Comparison of ENCODE assay signal across 20 cellular contexts in the genomic region with DNA sequence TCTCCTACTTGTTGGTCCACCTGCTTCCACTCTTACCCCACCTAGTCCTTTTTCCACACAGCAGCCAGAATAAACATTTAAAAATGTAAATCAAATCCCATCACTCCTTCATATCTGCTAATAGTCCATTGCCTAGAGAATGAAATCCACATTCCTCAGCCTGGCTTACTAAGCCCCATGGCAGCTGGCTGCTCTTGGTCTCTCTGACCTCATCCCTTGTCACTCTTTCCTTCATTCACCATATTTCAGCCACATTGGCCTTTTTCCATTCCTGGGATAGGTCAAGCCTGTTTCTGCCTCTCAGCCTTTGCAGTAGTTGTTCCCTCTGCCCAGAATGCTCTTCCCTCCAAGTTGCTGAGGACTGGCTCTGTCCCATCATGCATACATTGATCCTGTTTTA.
A peak's percentile ranks its signal among the peaks of the same experiment; 100 is the strongest.
DNase-seq lines count a peak whose midpoint lies in the region; ATAC-seq, FAIRE-seq and TF ChIP-seq lines count a peak whose summit lies in the region.
"Had no signal": no experiment of that assay in that cellular context is flagged by ENCODE, and none has a peak within 500 bp of the region (broad histone marks: within the 10 kb centered on the region; RNA-seq: fewer than 3 reads in every experiment).

No MANE protein-coding gene starts in this region.

- POLR2A ChIA-PET in naive thymus-derived CD4-positive, alpha-beta T cell (lab: Charles Lee): no interaction called here

- no peak overlapping the region for H3K4me2 ChIP-seq in mammary epithelial cell (ENCODE audit: insufficient read depth, low read depth, low read length)

- intact Hi-C loops in mammary epithelial cell (cut with micrococcal nuclease): no loop called here
- intact Hi-C loops in naive thymus-derived CD4-positive, alpha-beta T cell (cut with micrococcal nuclease): no loop called here

- FAIRE-seq in HTR-8/SVneo (lab: Jason Lieb, UNC): no peak

- no peaks in the 10 kb centered on the region for H3K27me3 ChIP-seq in mammary epithelial cell (ENCODE audit: insufficient read depth, low read length)
- no peaks in the 10 kb centered on the region for H3K27me3 ChIP-seq in naive thymus-derived CD4-positive, alpha-beta T cell (ENCODE audit: control insufficient read depth in 2 of 2, insufficient read depth in 2 of 2, low read length in 2 of 2)
- H3K27me3 ChIP-seq: testis had no signal

- in situ Hi-C loops in mammary epithelial cell (cut with MboI; ENCODE audit: low sequenced_read_pairs in 2 of 2): no loop called here

- H3K79me2 ChIP-seq in mammary epithelial cell (ENCODE audit: insufficient read depth, low read length): no peaks in the 10 kb centered on the region

- DNase-seq in AG10803 (ENCODE audit: low read depth) (peak; percentile 8), HTR-8/SVneo (ENCODE audit: insufficient read length, low spot score) (peak; percentile 8), mammary epithelial cell (peak; percentile 31), medulla oblongata (ENCODE audit: extremely low spot score) (peak; percentile 44), activated T-cell treated with anti-CD3 and anti-CD28 coated beads for 4 hours (no peak), inferior parietal cortex (ENCODE audit: extremely low spot score) (no peak)
- DNase-seq in naive thymus-derived CD4-positive, alpha-beta T cell: no peak
- DNase-seq: activated CD8-positive, alpha-beta T cell treated with anti-CD3 and anti-CD28 coated beads, Interleukin-2, amount 10 ng/mL, durations not matched to agents 7 days and 5 days; activated T-cell treated with anti-CD3 and anti-CD28 coated beads, Interleukin-2, amount 50 U/mL, for 4 hours; dermis blood vessel endothelial cell; glutamatergic neuron; NCI-H1105 treated with DMSO at 0.1 percent for 48 hours; NCI-H526 treated with DMSO at 0.1 percent for 48 hours; testis had no signal

- dilution Hi-C loops in mammary epithelial cell (cut with HindIII; ENCODE audit: low sequenced_read_pairs): loop anchor here (5.0 kb wide), 1 partner anchor 35 kb away; no protein-coding TSS in a partner anchor

- H4K20me1 ChIP-seq in mammary epithelial cell (ENCODE audit: insufficient read depth, low read length): no peaks in the 10 kb centered on the region

- no peak overlapping the region for H3K27ac ChIP-seq in mammary epithelial cell (ENCODE audit: insufficient read depth, low read depth, low read length)
- no peak overlapping the region for H3K27ac ChIP-seq in naive thymus-derived CD4-positive, alpha-beta T cell (ENCODE audit: low read depth, low read length)
- H3K27ac ChIP-seq: SJCRH30, testis had no signal

- no peak overlapping the region for H3K4me3 ChIP-seq in AG10803 (ENCODE audit: low read length)
- H3K4me3 ChIP-seq in mammary epithelial cell (replicated peaks in 1 of 3; ENCODE audit: insufficient read depth in 1 of 3, low read depth in 2 of 3, low read length in 3 of 3): no peak overlapping the region
- no peak overlapping the region for H3K4me3 ChIP-seq in naive thymus-derived CD4-positive, alpha-beta T cell (ENCODE audit: low read length)
- H3K4me3 ChIP-seq: SJCRH30, testis had no signal

- no peak for TF ChIP-seq CTCF in AG10803 (conservative IDR thresholded peaks at IDR 0.05; ENCODE audit: low read length)
- no peak for TF ChIP-seq CTCF in mammary epithelial cell (conservative IDR thresholded peaks at IDR 0.05 in 1 of 2, IDR thresholded peaks at IDR 0.05 in 1 of 2; ENCODE audit: extremely low read depth in 1 of 2, insufficient read depth in 1 of 2, low read depth in 1 of 2, low read length in 2 of 2)

- H3K9ac ChIP-seq in mammary epithelial cell (ENCODE audit: insufficient read depth, low read length): no peak overlapping the region

- H3K4me3 Mint-ChIP-seq in naive thymus-derived CD4-positive, alpha-beta T cell: no peak overlapping the region
- H3K4me3 Mint-ChIP-seq: activated CD8-positive, alpha-beta T cell treated with anti-CD3 and anti-CD28 coated beads, Interleukin-2, amount 10 ng/mL, durations not matched to agents 7 days and 5 days; activated naive CD4-positive, alpha-beta T cell treated with anti-CD3 and anti-CD28 coated beads, Interleukin-2, amount 50 U/mL, for 24 hours; activated T-cell treated with anti-CD3 and anti-CD28 coated beads, Interleukin-2, amount 50 U/mL, for 4 hours; brain; stimulated activated effector memory CD8-positive, alpha-beta T cell treated with anti-CD3 and anti-CD28 coated beads, Interleukin-12 subunit alpha, Interleukin-12 subunit beta, amount 100 ng/mL, for 72 hours had no signal

- no peaks in the 10 kb centered on the region for H3K36me3 Mint-ChIP-seq in naive thymus-derived CD4-positive, alpha-beta T cell
- H3K36me3 Mint-ChIP-seq: activated naive CD4-positive, alpha-beta T cell treated with anti-CD3 and anti-CD28 coated beads, Interleukin-2, amount 50 U/mL, for 24 hours; brain; stimulated activated effector memory CD8-positive, alpha-beta T cell treated with anti-CD3 and anti-CD28 coated beads, Interleukin-12 subunit alpha, Interleukin-12 subunit beta, amount 100 ng/mL, for 72 hours had no signal

- H3K27me3 Mint-ChIP-seq in naive thymus-derived CD4-positive, alpha-beta T cell: peaks cover 0 to 24% (median 11%) of the 10 kb centered on the region in 5 donors

- no peaks in the 10 kb centered on the region for H3K36me3 ChIP-seq in mammary epithelial cell (ENCODE audit: insufficient read depth, low read length)
- no peaks in the 10 kb centered on the region for H3K36me3 ChIP-seq in naive thymus-derived CD4-positive, alpha-beta T cell (ENCODE audit: control insufficient read depth in 2 of 3, insufficient read depth in 3 of 3, low read length in 3 of 3)
- H3K36me3 ChIP-seq: SJCRH30 had no signal

- CTCF ChIA-PET in mammary epithelial cell (lab: Charles Lee; ENCODE audit: low non-redundant PET): interaction anchor here (0.6 kb wide), 1 partner anchor 22 kb away, joined by 3 read pairs; no protein-coding TSS in a partner anchor
- CTCF ChIA-PET in naive thymus-derived CD4-positive, alpha-beta T cell (lab: Charles Lee): no interaction called here

- no peaks in the 10 kb centered on the region for H3K9me3 ChIP-seq in mammary epithelial cell (replicated peaks; ENCODE audit: insufficient read depth, low read length)
- H3K9me3 ChIP-seq in naive thymus-derived CD4-positive, alpha-beta T cell (ENCODE audit: control insufficient read depth in 2 of 3, low read length in 3 of 3): no peaks in the 10 kb centered on the region
- H3K9me3 ChIP-seq: SJCRH30, testis had no signal

- peaks cover 0 to 4% (median 0%) of the 10 kb centered on the region in 11 donors for H3K9me3 Mint-ChIP-seq in naive thymus-derived CD4-positive, alpha-beta T cell
- H3K9me3 Mint-ChIP-seq: activated naive CD4-positive, alpha-beta T cell treated with anti-CD3 and anti-CD28 coated beads, Interleukin-2, amount 50 U/mL, for 24 hours; activated T-cell treated with anti-CD3 and anti-CD28 coated beads, Interleukin-2, amount 50 U/mL, for 4 hours had no signal

- H3K27ac Mint-ChIP-seq in naive thymus-derived CD4-positive, alpha-beta T cell: no peak overlapping the region
- H3K27ac Mint-ChIP-seq: activated CD8-positive, alpha-beta T cell treated with anti-CD3 and anti-CD28 coated beads, Interleukin-2, amount 10 ng/mL, durations not matched to agents 7 days and 5 days; activated naive CD4-positive, alpha-beta T cell treated with anti-CD3 and anti-CD28 coated beads, Interleukin-2, amount 50 U/mL, for 24 hours; stimulated activated effector memory CD8-positive, alpha-beta T cell treated with anti-CD3 and anti-CD28 coated beads, Interleukin-12 subunit alpha, Interleukin-12 subunit beta, amount 100 ng/mL, for 72 hours had no signal

- no TSS peak for BruUV-seq in mammary epithelial cell (replicated peaks; lab: Mats Ljungman, UMichigan)

- H3K4me1 ChIP-seq in mammary epithelial cell (ENCODE audit: insufficient read depth, low read length): no peaks in the 10 kb centered on the region
- no peaks in the 10 kb centered on the region for H3K4me1 ChIP-seq in naive thymus-derived CD4-positive, alpha-beta T cell (ENCODE audit: control insufficient read depth in 2 of 2, insufficient read depth in 2 of 2, low read length in 2 of 2)
- H3K4me1 ChIP-seq: SJCRH30, testis had no signal

- ATAC-seq in naive thymus-derived CD4-positive, alpha-beta T cell: no peak
- ATAC-seq in HG02973 (IDR thresholded peaks at IDR 0.05; ENCODE audit: unreplicated experiment): no peak
- ATAC-seq: activated CD8-positive, alpha-beta T cell treated with anti-CD3 and anti-CD28 coated beads, Interleukin-2, amount 10 ng/mL, durations not matched to agents 7 days and 5 days; activated T-cell treated with anti-CD3 and anti-CD28 coated beads, Interleukin-2, amount 50 U/mL, for 4 hours; sciatic nerve; stimulated activated effector memory CD8-positive, alpha-beta T cell treated with anti-CD3 and anti-CD28 coated beads, Interleukin-12 subunit alpha, Interleukin-12 subunit beta, amount 100 ng/mL, for 72 hours had no signal

- H2AFZ ChIP-seq in mammary epithelial cell (ENCODE audit: low read depth, low read length): no peak overlapping the region

- H3K4me1 Mint-ChIP-seq in naive thymus-derived CD4-positive, alpha-beta T cell: no peaks in the 10 kb centered on the region
- H3K4me1 Mint-ChIP-seq: activated naive CD4-positive, alpha-beta T cell treated with anti-CD3 and anti-CD28 coated beads, Interleukin-2, amount 50 U/mL, for 24 hours; stimulated activated effector memory CD8-positive, alpha-beta T cell treated with anti-CD3 and anti-CD28 coated beads, Interleukin-12 subunit alpha, Interleukin-12 subunit beta, amount 100 ng/mL, for 72 hours had no signal

Comparison
In these comparisons a context has a peak if more than half of its experiments do, and no peak if none do; other contexts are left out.
1. DNase-seq: peak in AG10803 (single experiment), HTR-8/SVneo (single experiment), mammary epithelial cell (single experiment) and medulla oblongata (single experiment); none in naive thymus-derived CD4-positive, alpha-beta T cell (0 of 9), activated T-cell treated with anti-CD3 and anti-CD28 coated beads for 4 hours (single experiment) and inferior parietal cortex (single experiment).